In genomic region chr4:144051494-144051893, GRCh38 we compare ENCODE assay signal across 13 cellular contexts. TPM values are rescaled to one million over a fixed set of nuclear protein-coding genes. Genes with fewer than 3 reads are reported as not detected.
"Had no signal": no experiment of that assay in that cellular context is flagged by ENCODE, and none has a peak within 500 bp of the region (broad histone marks: within the 10 kb centered on the region; RNA-seq: fewer than 3 reads in every experiment).

No MANE protein-coding gene starts in this region.

RNA-seq across cellular contexts. Expression of gene GYPB, which starts 32.3 kb away (rescaled TPM):
- total RNA-seq: activated B cell treated with CpG ODN at 0.5 μM for 24 hours; activated CD4-positive, alpha-beta memory T cell treated with anti-CD3 and anti-CD28 coated beads for 36 hours; activated CD4-positive, alpha-beta memory T cell treated with anti-CD3 and anti-CD28 coated beads, Interleukin-2, amount 10 ng/mL, durations not matched to agents 7 days and 5 days; activated CD4-positive, alpha-beta T cell treated with anti-CD3 and anti-CD28 coated beads for 36 hours; activated CD4-positive, alpha-beta T cell treated with anti-CD3 and anti-CD28 coated beads, Interleukin-2, amount 10 ng/mL, durations not matched to agents 24 days and 14 days; activated CD4-positive, alpha-beta T cell treated with anti-CD3 and anti-CD28 coated beads, Interleukin-2, amount 10 ng/mL, durations not matched to agents 7 days and 5 days; activated CD8-positive, alpha-beta memory T cell treated with anti-CD3 and anti-CD28 coated beads for 36 hours; activated CD8-positive, alpha-beta T cell treated with anti-CD3 and anti-CD28 coated beads for 36 hours; activated CD8-positive, alpha-beta T cell treated with anti-CD3 and anti-CD28 coated beads, Interleukin-2, amount 10 ng/mL, durations not matched to agents 7 days and 5 days; T-helper 1 cell treated with Interleukin-12 subunit alpha and Interleukin-12 subunit beta and Interleukin-4 antibody, amounts not matched to agents 30 ng/mL and 1 ng/mL, for 36 hours; T-helper 17 cell; T-helper 2 cell treated with Interferon-gamma antibody and Interleukin-4, amounts not matched to agents 100 ng/mL and 5 ng/mL, for 36 hours; WTC11 had no signal
